In genomic region chr17:51044964-51045363, GRCh38 we compare ENCODE assay signal across 17 cellular contexts.
DNase-seq lines count a peak whose midpoint lies in the region; ATAC-seq, FAIRE-seq and TF ChIP-seq lines count a peak whose summit lies in the region.
"Had no signal": no experiment of that assay in that cellular context is flagged by ENCODE, and none has a peak within 500 bp of the region (broad histone marks: within the 10 kb centered on the region; RNA-seq: fewer than 3 reads in every experiment).

No MANE protein-coding gene starts in this region.

- ATAC-seq in GM18520 (IDR thresholded peaks at IDR 0.05; ENCODE audit: unreplicated experiment) (no peak), HG02588 (IDR thresholded peaks at IDR 0.05; ENCODE audit: unreplicated experiment) (no peak)
- ATAC-seq: activated CD8-positive, alpha-beta memory T cell treated with anti-CD3 and anti-CD28 coated beads, Interleukin-2, amount 10 ng/mL, durations not matched to agents 7 days and 5 days; Panc1 had no signal

- H3K36me3 ChIP-seq in ectodermal cell (ENCODE audit: control insufficient read depth, insufficient read depth, low read length) = peaks cover 6% of the 10 kb centered on the region
- H3K36me3 ChIP-seq: thyroid gland had no signal

- no peaks in the 10 kb centered on the region for H3K9me3 ChIP-seq in ectodermal cell (ENCODE audit: control insufficient read depth, low read length)
- H3K9me3 ChIP-seq: thyroid gland had no signal

- no peak for TF ChIP-seq POLR2A in GM12892 (IDR thresholded peaks at IDR 0.05; ENCODE audit: low read depth, low read length)

- no peak overlapping the region for H3K27ac ChIP-seq in ectodermal cell (ENCODE audit: insufficient read depth, low read depth, low read length, poor library complexity, severe bottlenecking)

- H3K4me1 ChIP-seq in ectodermal cell (ENCODE audit: control insufficient read depth, insufficient read depth, low read length) = peaks cover 10% of the 10 kb centered on the region

- peak; percentile 58 to 83 for DNase-seq in NCI-H524 (lab: John Stamatoyannopoulos, UW)
- DNase-seq in midbrain (lab: John Stamatoyannopoulos, UW) = peak; percentile 52
- DNase-seq in superior temporal gyrus (ENCODE audit: extremely low spot score) = peak; percentile 80
- DNase-seq in GM12892 (ENCODE audit: insufficient read length) = no peak
- DNase-seq: activated CD4-positive, CD25-positive, alpha-beta regulatory T cell; activated CD8-positive, alpha-beta memory T cell treated with anti-CD3 and anti-CD28 coated beads, Interleukin-2, amount 10 ng/mL, durations not matched to agents 7 days and 5 days; effector CD8-positive, alpha-beta T cell; EL; IMR-90; NCI-H1092; SW 1271; thyroid gland had no signal

- peak overlapping the region; percentile 68 for H3K4me3 ChIP-seq in ectodermal cell (ENCODE audit: insufficient read depth, low read depth, low read length)
- H3K4me3 ChIP-seq: thyroid gland had no signal

- 12 to 15% methylated on average over 6 of the region's 7 CpGs for WGBS in ectodermal cell, 2 experiments

- FAIRE-seq in GM12892 (lab: Jason Lieb, UNC) = no peak
- FAIRE-seq: keratinocyte had no signal

- no peaks in the 10 kb centered on the region for H3K27me3 ChIP-seq in ectodermal cell (ENCODE audit: control insufficient read depth, insufficient read depth, low read length, poor library complexity, severe bottlenecking)
- H3K27me3 ChIP-seq: thyroid gland had no signal
